In the genomic region with DNA sequence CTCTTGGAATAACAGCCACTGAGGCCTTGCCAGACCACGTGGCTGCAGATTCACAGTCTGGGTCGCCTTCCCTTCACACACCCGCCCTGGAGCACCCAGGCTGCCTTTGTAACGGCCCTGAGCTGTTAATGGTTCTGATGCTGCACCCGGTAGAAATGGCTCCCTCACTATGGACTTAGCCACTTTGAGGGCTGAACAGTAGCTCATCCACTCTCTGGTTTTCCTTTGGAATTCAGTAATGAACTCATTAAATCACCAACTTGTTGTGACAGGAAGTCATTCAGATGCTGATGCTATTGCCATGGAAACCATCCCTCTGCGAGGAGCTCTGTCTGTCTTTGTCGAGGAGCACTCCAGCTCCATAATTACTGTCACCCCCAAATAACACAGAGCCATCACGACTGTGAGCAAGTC, we compare ENCODE assay signal across 12 cellular contexts. TPM values are rescaled to one million over a fixed set of nuclear protein-coding genes. Genes with fewer than 3 reads are reported as not detected.
A peak's percentile ranks its signal among the peaks of the same experiment; 100 is the strongest.
DNase-seq lines count a peak whose midpoint lies in the region; ATAC-seq and TF ChIP-seq lines count a peak whose summit lies in the region.
"Had no signal": no experiment of that assay in that cellular context is flagged by ENCODE, and none has a peak within 500 bp of the region (broad histone marks: within the 10 kb centered on the region; RNA-seq: fewer than 3 reads in every experiment).

No MANE protein-coding gene starts in this region.

- CTCF ChIA-PET in PC-9 (lab: Charles Lee) = interaction anchor here (0.6 kb wide), 1 partner anchor 739 kb away, joined by 4 read pairs; no protein-coding TSS in a partner anchor

- no peak overlapping the region for H3K4me3 Mint-ChIP-seq in CD4-positive, CD25-positive, alpha-beta regulatory T cell

- peaks cover 5% of the 10 kb centered on the region; the same call in 1 of the 2 replicates for H3F3A ChIP-seq in PC-9 (ENCODE audit: insufficient read depth, low read depth)

- no peak overlapping the region for H3K4me3 ChIP-seq in CD4-positive, CD25-positive, alpha-beta regulatory T cell (ENCODE audit: low read depth, low read length)
- H3K4me3 ChIP-seq in ovary (no peak overlapping the region), PC-9 (no peak overlapping the region)
- H3K4me3 ChIP-seq: ascending aorta, BLaER1 had no signal

- peak overlapping the region in 2 of 3 donors; percentile 14 to 16 for H3K27ac Mint-ChIP-seq in CD4-positive, CD25-positive, alpha-beta regulatory T cell

- H3K36me3 Mint-ChIP-seq in CD4-positive, CD25-positive, alpha-beta regulatory T cell = no peaks in the 10 kb centered on the region

- H3K9me2 ChIP-seq in PC-9 (ENCODE audit: insufficient read depth) = no peaks in the 10 kb centered on the region

- POLR2A ChIA-PET in PC-9 (lab: Charles Lee; ENCODE audit: unreplicated experiment) = interaction anchor here (0.6 kb wide), 2 partner anchors 12 to 13 kb away, joined by 6 to 7 read pairs; no protein-coding TSS in a partner anchor

- H3K79me2 ChIP-seq in PC-9 (ENCODE audit: low read depth) = no peaks in the 10 kb centered on the region

- WGBS in ovary, 3 donors = 36 to 46% (median 38%) methylated on average over 8 of the region's 8 CpGs

- peaks cover 2 to 6% (median 5%) of the 10 kb centered on the region in 4 donors for H3K4me1 Mint-ChIP-seq in CD4-positive, CD25-positive, alpha-beta regulatory T cell

- no peaks in the 10 kb centered on the region for H3K36me3 ChIP-seq in CD4-positive, CD25-positive, alpha-beta regulatory T cell (ENCODE audit: control insufficient read depth, insufficient read depth, low read length)
- no peaks in the 10 kb centered on the region for H3K36me3 ChIP-seq in ovary
- H3K36me3 ChIP-seq in PC-9 (ENCODE audit: low read depth) = no peaks in the 10 kb centered on the region
- H3K36me3 ChIP-seq: ascending aorta, BLaER1 had no signal

- no TSS peak for BruUV-seq in PC-9 (replicated peaks; lab: Mats Ljungman, UMichigan)

- H3K9me3 ChIP-seq in CD4-positive, CD25-positive, alpha-beta regulatory T cell (ENCODE audit: control insufficient read depth in 2 of 2, low read length in 2 of 2) = no peaks in the 10 kb centered on the region
- H3K9me3 ChIP-seq in ovary (no peaks in the 10 kb centered on the region), PC-9 (ENCODE audit: insufficient read depth, low read depth) (no peaks in the 10 kb centered on the region)
- H3K9me3 ChIP-seq: ascending aorta, BLaER1 had no signal

- H3K4me2 ChIP-seq in PC-9 = no peak overlapping the region
- H3K4me2 ChIP-seq: BLaER1 had no signal

- H3K27me3 ChIP-seq in CD4-positive, CD25-positive, alpha-beta regulatory T cell (ENCODE audit: control insufficient read depth, insufficient read depth, low read length) = no peaks in the 10 kb centered on the region
- H3K27me3 ChIP-seq in ovary (no peaks in the 10 kb centered on the region), PC-9 (ENCODE audit: insufficient read depth, low read depth) (no peaks in the 10 kb centered on the region)
- H3K27me3 ChIP-seq: ascending aorta, BLaER1 had no signal

- no peak for DNase-seq in CD4-positive, CD25-positive, alpha-beta regulatory T cell
- peak; percentile 23 for DNase-seq in NCI-H1092 (lab: John Stamatoyannopoulos, UW)
- peak; percentile 53 for DNase-seq in left kidney (ENCODE audit: low read depth, low spot score)
- no peak for DNase-seq in ovary
- DNase-seq in PC-9 = no peak
- DNase-seq in activated effector memory CD4-positive, alpha-beta T cell treated with anti-CD3 and anti-CD28 coated beads, Interleukin-2, amount 50 U/mL, for 16 hours = no peak
- DNase-seq: NCI-H187 had no signal

- H3K27ac ChIP-seq in CD4-positive, CD25-positive, alpha-beta regulatory T cell (ENCODE audit: insufficient read depth, low read length, poor library complexity, severe bottlenecking) = no peak overlapping the region
- H3K27ac ChIP-seq in angular gyrus (ENCODE audit: low read depth, low read length) (peak overlapping the region; percentile 59), ovary (no peak overlapping the region), PC-9 (no peak overlapping the region)
- H3K27ac ChIP-seq: ascending aorta, BLaER1, RWPE1 had no signal

- H4K20me1 ChIP-seq in PC-9 (ENCODE audit: insufficient read depth) = no peaks in the 10 kb centered on the region
- H4K20me1 ChIP-seq: BLaER1 had no signal

- H3K27me3 Mint-ChIP-seq in CD4-positive, CD25-positive, alpha-beta regulatory T cell = no peaks in the 10 kb centered on the region

- H3K9me3 Mint-ChIP-seq in CD4-positive, CD25-positive, alpha-beta regulatory T cell = no peaks in the 10 kb centered on the region

- ATAC-seq in CD4-positive, CD25-positive, alpha-beta regulatory T cell (ENCODE audit: low read depth in 2 of 2) = no peak
- no peak for ATAC-seq in GM21528 (IDR thresholded peaks at IDR 0.05; ENCODE audit: low FRiP score, unreplicated experiment)

- TF ChIP-seq POLR2A in ovary (IDR thresholded peaks at IDR 0.05) = no peak

- intact Hi-C loops in ovary (cut with DNase I) = no loop called here
- intact Hi-C loops in PC-9 (cut with micrococcal nuclease; ENCODE audit: unreplicated experiment) = no loop called here

- no peak overlapping the region for H2AFZ ChIP-seq in PC-9

- no peak for TF ChIP-seq EP300 in ovary (IDR thresholded peaks at IDR 0.05)

- no peaks in the 10 kb centered on the region for H3K4me1 ChIP-seq in CD4-positive, CD25-positive, alpha-beta regulatory T cell (ENCODE audit: control insufficient read depth, insufficient read depth, low read length, poor library complexity, severe bottlenecking)
- H3K4me1 ChIP-seq in ovary (ENCODE audit: insufficient read depth) = no peaks in the 10 kb centered on the region
- H3K4me1 ChIP-seq in PC-9 (replicated peaks; ENCODE audit: insufficient read depth) = peaks cover 10% of the 10 kb centered on the region
- H3K4me1 ChIP-seq: ascending aorta had no signal

- TF ChIP-seq CTCF in ovary (IDR thresholded peaks at IDR 0.05) (no peak), PC-9 (conservative IDR thresholded peaks at IDR 0.05) (no peak)

RNA-seq across cellular contexts. Expression of a gene that starts 59.2 kb away (rescaled TPM):
- 6.3 TPM for total RNA-seq in CD4-positive, CD25-positive, alpha-beta regulatory T cell
- 1 to 10 TPM; 3.5 to 8.9 (median 5.0) TPM for polyA plus RNA-seq in CD4-positive, CD25-positive, alpha-beta regulatory T cell
- 1 to 10 TPM in 6 of 7 donors, under 1 TPM in 1; 0.69 to 4.1 (median 2.1) TPM for total RNA-seq in ovary
- polyA plus RNA-seq in ovary = 1 to 10 TPM; 1.3 to 1.8 TPM
- 1.8 and 2.1 TPM in 2 replicates for total RNA-seq in PC-9 (2021)
- total RNA-seq: ascending aorta had no signal

Comparison
In these comparisons a context has a peak if more than half of its experiments do, and no peak if none do; other contexts are left out.
1. DNase-seq: peak in NCI-H1092 (single experiment) and left kidney (single experiment); none in CD4-positive, CD25-positive, alpha-beta regulatory T cell (0 of 3), ovary (0 of 5), PC-9 (0 of 2) and activated effector memory CD4-positive, alpha-beta T cell treated with anti-CD3 and anti-CD28 coated beads, Interleukin-2, amount 50 U/mL, for 16 hours (single experiment).